ENCODE assay signal across 9 cellular contexts in genomic region chr1:24150228-24151174, GRCh38. TPM values are rescaled to one million over a fixed set of nuclear protein-coding genes. Genes with fewer than 3 reads are reported as not detected.
DNase-seq lines count a peak whose midpoint lies in the region; ATAC-seq, FAIRE-seq and TF ChIP-seq lines count a peak whose summit lies in the region.
"Had no signal": no experiment of that assay in that cellular context is flagged by ENCODE, and none has a peak within 500 bp of the region (broad histone marks: within the 10 kb centered on the region; RNA-seq: fewer than 3 reads in every experiment).

No MANE protein-coding gene starts in this region.

- POLR2A ChIA-PET in WTC11 (lab: Charles Lee) = interaction anchor here (0.6 to 1.5 kb wide), 24 partner anchors 9 to 295 kb away, joined by 3 to 8 read pairs (median 4); partner anchors contain the start of genes GRHL3, IFNLR1, MYOM3 and NIPAL3

- CTCF ChIA-PET in WTC11 (lab: Charles Lee) = interaction anchor here (0.6 to 3.6 kb wide), 59 partner anchors 9 to 887 kb away, joined by 3 to 39 read pairs (median 5); partner anchors contain the start of genes GRHL3, IFNLR1, MYOM3 and NIPAL3

- H3K4me1 ChIP-seq in small intestine (ENCODE audit: control insufficient read depth in 2 of 2, insufficient read depth in 1 of 2, low read depth in 1 of 2, low read length in 1 of 2) = no peaks in the 10 kb centered on the region

- no peaks in the 10 kb centered on the region for H3K36me3 ChIP-seq in bronchial epithelial cell (ENCODE audit: control insufficient read depth, insufficient read depth, low read length)
- H3K36me3 ChIP-seq in small intestine (ENCODE audit: control insufficient read depth in 2 of 2, insufficient read depth in 2 of 2, low read length in 2 of 2) = no peaks in the 10 kb centered on the region

- in situ Hi-C loops in Caki2 (cut with HindIII; ENCODE audit: low pct_unique_long_range_greater_than_20kb, low sequenced_read_pairs) = no loop called here

- no peaks in the 10 kb centered on the region for H3K36me3 Mint-ChIP-seq in WTC11

- peak overlapping the region; percentile 99 for H3K27ac Mint-ChIP-seq in WTC11

- 3 to 11% (median 6%) methylated on average over 35 to 36 of the region's 36 CpGs for WGBS in small intestine, 3 donors

- no peaks in the 10 kb centered on the region; the same call in 1 of the 2 replicates for H3K27me3 Mint-ChIP-seq in WTC11 (ENCODE audit: low read depth)

- peak overlapping the region; percentile 88 for H3K27ac ChIP-seq in small intestine (ENCODE audit: low read depth in 1 of 2, low read length in 1 of 2)

- peak; percentile 86 for DNase-seq in Caki2 (ENCODE audit: low read depth)
- DNase-seq in NCI-H2227 (lab: John Stamatoyannopoulos, UW; ENCODE audit: unreplicated experiment) = peak; percentile 93
- peak; percentile 99 for DNase-seq in WTC11 (ENCODE audit: low spot score)
- peak; percentile 84 for DNase-seq in bronchial epithelial cell (ENCODE audit: low read depth)
- DNase-seq in iPS-NIHi11 (ENCODE audit: low spot score) = peak; percentile 92
- DNase-seq in small intestine = peak; percentile 95

- no peaks in the 10 kb centered on the region for H3K9me3 Mint-ChIP-seq in WTC11

- peak overlapping the region; percentile 63 for H3K4me3 Mint-ChIP-seq in WTC11

- H3K4me1 Mint-ChIP-seq in WTC11 = peaks cover 46% of the 10 kb centered on the region

- peak; percentile 50 for ATAC-seq in HG02870 (IDR thresholded peaks at IDR 0.05; ENCODE audit: unreplicated experiment)
- ATAC-seq in WTC11 = peak; percentile 84
- ATAC-seq in HG02970 (IDR thresholded peaks at IDR 0.05; ENCODE audit: low FRiP score, unreplicated experiment) = no peak

- H3K9me3 ChIP-seq in small intestine (ENCODE audit: control insufficient read depth, low read depth) = no peaks in the 10 kb centered on the region

- TF ChIP-seq CTCF in WTC11 (IDR thresholded peaks at IDR 0.05) (peak; percentile 88), bronchial epithelial cell (IDR thresholded peaks at IDR 0.05; ENCODE audit: insufficient read depth, low read length, severe bottlenecking) (peak; percentile 84)

- H3K27me3 ChIP-seq in bronchial epithelial cell (ENCODE audit: control insufficient read depth, insufficient read depth, low read length) (no peaks in the 10 kb centered on the region), small intestine (ENCODE audit: control insufficient read depth in 2 of 2, insufficient read depth in 2 of 2, low read length in 2 of 2) (no peaks in the 10 kb centered on the region)

- H3K4me3 ChIP-seq in bronchial epithelial cell (ENCODE audit: low read depth, low read length) (peak overlapping the region; percentile 29), small intestine (ENCODE audit: low read depth in 1 of 2, low read length in 2 of 2) (peak overlapping the region in 1 of 2 donors; percentile 18)

- FAIRE-seq in bronchial epithelial cell (lab: Jason Lieb, UNC) = peak; percentile 73
- FAIRE-seq in small intestine (lab: Jason Lieb, UNC) = no peak
- FAIRE-seq: colon had no signal

TF ChIP-seq in WTC11, 78 proteins besides CTCF, POLR2A, EP300 and RAD21 (continues in another document):
- peak; percentile 44; the same call in 1 of the 2 replicates for TF ChIP-seq USF1 (CRISPR knock-in tag; IDR thresholded peaks at IDR 0.05)
- 0 out of 2 replicates have a peak, but pooled peaks have one; percentile 19 for TF ChIP-seq NFE2L1 (CRISPR knock-in tag; IDR thresholded peaks at IDR 0.05)
- peak; percentile 28; the same call in 1 of the 2 replicates for TF ChIP-seq USF2 (CRISPR knock-in tag; IDR thresholded peaks at IDR 0.05)
- peak; percentile 69; the same call in 1 of the 2 replicates for TF ChIP-seq TEAD1 (CRISPR knock-in tag; IDR thresholded peaks at IDR 0.05)
- peak; percentile 81; the same call in 1 of the 2 replicates for TF ChIP-seq ZNF671 (CRISPR knock-in tag; IDR thresholded peaks at IDR 0.05)
- TF ChIP-seq ZNF416 (CRISPR knock-in tag; IDR thresholded peaks at IDR 0.05) = peak; percentile 70
- no peak for TF ChIP-seq FOXP4 (CRISPR knock-in tag; IDR thresholded peaks at IDR 0.05)
- no peak for TF ChIP-seq ZNF281 (CRISPR knock-in tag; IDR thresholded peaks at IDR 0.05)
- TF ChIP-seq ZNF425 (CRISPR knock-in tag; conservative IDR thresholded peaks at IDR 0.05) = peak; percentile 65; the same call in 1 of the 2 replicates

RNA-seq across cellular contexts. Expression of gene IL22RA1, which starts 7.6 kb away (rescaled TPM):
- total RNA-seq in Caki2 (2014; rRNA removed; shearing (Covaris generic); ENCODE audit: low replicate concordance) = 0.61 and 0.68 TPM in 2 replicates
- total RNA-seq in WTC11 (2021) (0.14 to 0.28 TPM (median 0.25 TPM) in 3 replicates), bronchial epithelial cell (0.26 and 1.5 TPM in 2 replicates)
- 10 to 100 TPM; 16.3 to 29.1 (median 21.3) TPM for polyA plus RNA-seq in small intestine

RNA-seq across cellular contexts. Expression of gene IFNLR1, which starts 36.6 kb away (rescaled TPM):
- 0.17 and 4.1 TPM in 2 replicates for total RNA-seq in Caki2 (2014; rRNA removed; shearing (Covaris generic); ENCODE audit: low replicate concordance)
- total RNA-seq in WTC11 (2021) (6.6 to 7.9 TPM (median 7.7 TPM) in 3 replicates), bronchial epithelial cell (4.5 and 5.5 TPM in 2 replicates)
- polyA plus RNA-seq in small intestine = 1 to 10 TPM; 4.8 to 8.1 (median 5.7) TPM

RNA-seq across cellular contexts. Expression of gene MYOM3, which starts 38.6 kb away (rescaled TPM):
- total RNA-seq in Caki2 (2014; rRNA removed; shearing (Covaris generic); ENCODE audit: low replicate concordance) = 30.5 and 31.5 TPM in 2 replicates
- total RNA-seq in WTC11 (2021) (0.13 to 0.16 TPM (median 0.14 TPM) in 3 replicates), bronchial epithelial cell (under 0.01 and 0.13 TPM in 2 replicates)
- polyA plus RNA-seq in small intestine = 1 to 10 TPM; 1.7 to 5.8 (median 5.7) TPM

Comparison
In these comparisons a context has a peak if more than half of its experiments do, and no peak if none do; other contexts are left out.
1. RNA of gene MYOM3, which starts 38.6 kb away (total RNA-seq): 30.5 to 31.5 TPM in Caki2; 0.13 to 0.16 TPM in WTC11 and under 0.01 to 0.13 TPM in bronchial epithelial cell; every median in the first group is over 10 times any median in the second.
2. Peak in every context shown above with its lines, with median percentiles within 50 percentile points of each other: DNase-seq.